ENCODE assay signal across 21 cellular contexts in the genomic region with DNA sequence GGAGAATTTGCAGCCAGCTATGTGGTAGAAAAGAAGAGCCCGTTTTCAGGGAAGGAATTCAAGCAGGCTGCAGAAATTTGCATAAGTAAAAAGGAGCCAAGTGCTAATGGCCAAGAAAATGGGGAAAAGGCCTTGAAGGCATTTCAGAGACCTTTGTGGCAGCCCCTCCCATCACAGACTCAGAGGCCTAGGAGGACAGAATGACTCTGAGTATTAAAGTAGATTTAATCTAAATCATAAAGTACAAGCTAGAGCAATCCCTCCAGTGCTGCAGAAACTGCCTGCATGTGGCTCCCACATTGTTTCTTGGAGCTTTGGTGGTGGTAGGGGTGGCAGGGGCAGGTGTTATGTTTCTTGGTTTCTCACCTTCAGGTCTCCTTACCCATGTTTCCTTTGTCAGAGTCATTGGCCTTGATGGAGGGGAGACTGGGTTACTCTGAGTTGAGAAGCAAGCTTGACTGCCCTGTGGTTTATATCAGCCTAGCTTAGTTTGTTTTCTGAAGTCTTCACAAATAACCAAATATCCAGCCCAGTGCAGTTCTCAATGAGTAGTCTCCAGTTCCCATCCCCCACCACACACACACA. TPM values are rescaled to one million over a fixed set of nuclear protein-coding genes. Genes with fewer than 3 reads are reported as not detected.
DNase-seq lines count a peak whose midpoint lies in the region; ATAC-seq and TF ChIP-seq lines count a peak whose summit lies in the region.
"Had no signal": no experiment of that assay in that cellular context is flagged by ENCODE, and none has a peak within 500 bp of the region (broad histone marks: within the 10 kb centered on the region; RNA-seq: fewer than 3 reads in every experiment).

No MANE protein-coding gene starts in this region.

- H3K27me3 Mint-ChIP-seq in activated CD8-positive, alpha-beta T cell treated with anti-CD3 and anti-CD28 coated beads, Interleukin-2, amount 10 ng/mL, durations not matched to agents 7 days and 5 days (ENCODE audit: low read depth) = peaks cover 4% of the 10 kb centered on the region
- peaks cover 5% of the 10 kb centered on the region for H3K27me3 Mint-ChIP-seq in activated CD8-positive, alpha-beta T cell treated with anti-CD3 and anti-CD28 coated beads for 36 hours
- H3K27me3 Mint-ChIP-seq in natural killer cell (ENCODE audit: low read depth in 2 of 2) = no peaks in the 10 kb centered on the region
- H3K27me3 Mint-ChIP-seq: activated CD4-positive, alpha-beta T cell treated with anti-CD3 and anti-CD28 coated beads, Interleukin-2, amount 10 ng/mL, durations not matched to agents 24 days and 14 days had no signal

- DNase-seq in activated CD8-positive, alpha-beta T cell treated with anti-CD3 and anti-CD28 coated beads, Interleukin-2, amount 10 ng/mL, durations not matched to agents 7 days and 5 days = no peak
- no peak for DNase-seq in activated CD8-positive, alpha-beta T cell treated with anti-CD3 and anti-CD28 coated beads for 36 hours
- peak; percentile 12 for DNase-seq in choroid plexus epithelial cell (ENCODE audit: low read depth)
- DNase-seq in natural killer cell = no peak
- DNase-seq in DMS153 (lab: John Stamatoyannopoulos, UW) = no peak
- DNase-seq in RWPE1 (ENCODE audit: low spot score) = no peak
- DNase-seq: 8988T; activated CD4-positive, alpha-beta T cell treated with anti-CD3 and anti-CD28 coated beads, Interleukin-2, amount 10 ng/mL, durations not matched to agents 24 days and 14 days; DMS53; dorsolateral prefrontal cortex; mammary epithelial cell; PC-3; SHP77; stimulated activated CD4-positive, alpha-beta T cell treated with anti-CD3 and anti-CD28 coated beads, Interleukin-4, amount 100 ng/mL, for 4 hours; stimulated activated naive B cell treated with anti-CD40 and anti-IgM and Interleukin-4, amounts not matched to agents 10 μg/mL and 1 μg/mL and 100 μg/mL, for 72 hours; uterus had no signal

- H3K4me3 Mint-ChIP-seq in activated CD8-positive, alpha-beta T cell treated with anti-CD3 and anti-CD28 coated beads, Interleukin-2, amount 10 ng/mL, durations not matched to agents 7 days and 5 days = no peak overlapping the region
- no peak overlapping the region for H3K4me3 Mint-ChIP-seq in activated CD8-positive, alpha-beta T cell treated with anti-CD3 and anti-CD28 coated beads for 36 hours
- H3K4me3 Mint-ChIP-seq in natural killer cell = peak overlapping the region; percentile 79
- H3K4me3 Mint-ChIP-seq: activated CD4-positive, alpha-beta T cell treated with anti-CD3 and anti-CD28 coated beads, Interleukin-2, amount 10 ng/mL, durations not matched to agents 24 days and 14 days; stimulated activated naive B cell treated with anti-CD40 and anti-IgM and Interleukin-4, amounts not matched to agents 10 μg/mL and 1 μg/mL and 100 μg/mL, for 72 hours had no signal

- H2AFZ ChIP-seq in ACC112 (ENCODE audit: low read length, unreplicated experiment) = no peak overlapping the region

- CTCF ChIA-PET in activated CD8-positive, alpha-beta T cell treated with anti-CD3 and anti-CD28 coated beads, Interleukin-2, amount 10 ng/mL, durations not matched to agents 7 days and 5 days (lab: Charles Lee) = interaction anchor here (1.1 to 13.8 kb wide), 7 partner anchors 10 to 48 kb away, joined by 3 to 303 read pairs (median 30); a partner anchor contains a TSS
- CTCF ChIA-PET in activated CD8-positive, alpha-beta T cell treated with anti-CD3 and anti-CD28 coated beads for 36 hours (lab: Charles Lee) = interaction anchor here (1.3 to 9.0 kb wide), 5 partner anchors 11 to 48 kb away, joined by 4 to 198 read pairs (median 62); a partner anchor contains a TSS
- CTCF ChIA-PET in RWPE1 (lab: Yijun Ruan, JAX) = interaction anchor here (1.5 to 5.7 kb wide), 2 partner anchors 11 to 29 kb away, joined by 4 to 42 read pairs; no protein-coding TSS in a partner anchor

- TF ChIP-seq CTCF in activated CD8-positive, alpha-beta T cell treated with anti-CD3 and anti-CD28 coated beads for 36 hours (IDR thresholded peaks at IDR 0.05) = no peak
- no peak for TF ChIP-seq CTCF in choroid plexus epithelial cell (conservative IDR thresholded peaks at IDR 0.05; ENCODE audit: low read depth, low read length)
- no peak for TF ChIP-seq CTCF in natural killer cell (IDR thresholded peaks at IDR 0.05)
- TF ChIP-seq CTCF in RWPE1 (conservative IDR thresholded peaks at IDR 0.05; ENCODE audit: low read depth) = no peak

- H3K4me1 Mint-ChIP-seq in activated CD8-positive, alpha-beta T cell treated with anti-CD3 and anti-CD28 coated beads, Interleukin-2, amount 10 ng/mL, durations not matched to agents 7 days and 5 days (ENCODE audit: low read depth) = peaks cover 72% of the 10 kb centered on the region
- H3K4me1 Mint-ChIP-seq in activated CD8-positive, alpha-beta T cell treated with anti-CD3 and anti-CD28 coated beads for 36 hours (ENCODE audit: low read depth) = peaks cover 61% of the 10 kb centered on the region
- peaks cover 85 to 89% of the 10 kb centered on the region in 2 donors for H3K4me1 Mint-ChIP-seq in natural killer cell

- H3K27me3 ChIP-seq in ACC112 (ENCODE audit: insufficient read depth, low read length) = no peaks in the 10 kb centered on the region
- H3K27me3 ChIP-seq: dorsolateral prefrontal cortex, suprapubic skin, uterus had no signal

- POLR2A ChIA-PET in activated CD8-positive, alpha-beta T cell treated with anti-CD3 and anti-CD28 coated beads, Interleukin-2, amount 10 ng/mL, durations not matched to agents 7 days and 5 days (lab: Charles Lee) = interaction anchor here (0.6 to 1.0 kb wide), 3 partner anchors 34 to 348 kb away, joined by 3 read pairs; a partner anchor contains a TSS
- POLR2A ChIA-PET in activated CD8-positive, alpha-beta T cell treated with anti-CD3 and anti-CD28 coated beads for 36 hours (lab: Charles Lee) = interaction anchor here (1.1 kb wide), 1 partner anchor 47 kb away, joined by 4 read pairs; no protein-coding TSS in a partner anchor
- POLR2A ChIA-PET in RWPE1 (lab: Yijun Ruan, JAX; ENCODE audit: low non-redundant PET) = interaction anchor here (0.6 kb wide), 1 partner anchor 117 kb away, joined by 4 read pairs; no protein-coding TSS in a partner anchor

- H3K9me3 Mint-ChIP-seq in activated CD8-positive, alpha-beta T cell treated with anti-CD3 and anti-CD28 coated beads, Interleukin-2, amount 10 ng/mL, durations not matched to agents 7 days and 5 days (ENCODE audit: insufficient read depth) = peaks cover 18% of the 10 kb centered on the region
- H3K9me3 Mint-ChIP-seq in activated CD8-positive, alpha-beta T cell treated with anti-CD3 and anti-CD28 coated beads for 36 hours = peaks cover 4% of the 10 kb centered on the region
- peaks cover 0 to 6% of the 10 kb centered on the region in 2 donors for H3K9me3 Mint-ChIP-seq in natural killer cell
- H3K9me3 Mint-ChIP-seq: activated CD4-positive, alpha-beta T cell treated with anti-CD3 and anti-CD28 coated beads, Interleukin-2, amount 10 ng/mL, durations not matched to agents 24 days and 14 days; stimulated activated naive B cell treated with anti-CD40 and anti-IgM and Interleukin-4, amounts not matched to agents 10 μg/mL and 1 μg/mL and 100 μg/mL, for 72 hours had no signal

- H3K79me2 ChIP-seq in ACC112 (ENCODE audit: control insufficient read depth, insufficient read depth, low read length, unreplicated experiment) = peaks cover 8% of the 10 kb centered on the region

- H3K36me3 Mint-ChIP-seq in activated CD8-positive, alpha-beta T cell treated with anti-CD3 and anti-CD28 coated beads, Interleukin-2, amount 10 ng/mL, durations not matched to agents 7 days and 5 days (ENCODE audit: low read depth) = peaks cover 27% of the 10 kb centered on the region
- peaks cover 4% of the 10 kb centered on the region for H3K36me3 Mint-ChIP-seq in activated CD8-positive, alpha-beta T cell treated with anti-CD3 and anti-CD28 coated beads for 36 hours (ENCODE audit: low read depth)
- no peaks in the 10 kb centered on the region for H3K36me3 Mint-ChIP-seq in natural killer cell
- H3K36me3 Mint-ChIP-seq: stimulated activated naive B cell treated with anti-CD40 and anti-IgM and Interleukin-4, amounts not matched to agents 10 μg/mL and 1 μg/mL and 100 μg/mL, for 72 hours had no signal

- intact Hi-C loops in activated CD8-positive, alpha-beta T cell treated with anti-CD3 and anti-CD28 coated beads for 36 hours (cut with micrococcal nuclease) = no loop called here
- intact Hi-C loops in natural killer cell (cut with micrococcal nuclease) = loop anchor here (2.0 kb wide), 1 partner anchor 15 kb away; no protein-coding TSS in a partner anchor

- H3K36me3 ChIP-seq in ACC112 (ENCODE audit: insufficient read depth, low read length) = peaks cover 5% of the 10 kb centered on the region; the same call in 1 of the 2 replicates
- H3K36me3 ChIP-seq: uterus had no signal

- no peak for ATAC-seq in activated CD8-positive, alpha-beta T cell treated with anti-CD3 and anti-CD28 coated beads, Interleukin-2, amount 10 ng/mL, durations not matched to agents 7 days and 5 days
- no peak for ATAC-seq in activated CD8-positive, alpha-beta T cell treated with anti-CD3 and anti-CD28 coated beads for 36 hours
- ATAC-seq in natural killer cell (peak; percentile 65 to 80 (median 76)), GM21360 (IDR thresholded peaks at IDR 0.05; ENCODE audit: unreplicated experiment) (no peak)
- ATAC-seq: PC-3; stimulated activated naive B cell treated with anti-CD40 and anti-IgM and Interleukin-4, amounts not matched to agents 10 μg/mL and 1 μg/mL and 100 μg/mL, for 72 hours had no signal

- no peak overlapping the region for H3K4me3 ChIP-seq in ACC112 (ENCODE audit: low read depth, low read length)
- no peak overlapping the region for H3K4me3 ChIP-seq in choroid plexus epithelial cell (ENCODE audit: low read depth, low read length)
- H3K4me3 ChIP-seq: dorsolateral prefrontal cortex, suprapubic skin, uterus had no signal

- peak overlapping the region; percentile 64 for H3K27ac Mint-ChIP-seq in activated CD8-positive, alpha-beta T cell treated with anti-CD3 and anti-CD28 coated beads, Interleukin-2, amount 10 ng/mL, durations not matched to agents 7 days and 5 days
- no peak overlapping the region for H3K27ac Mint-ChIP-seq in activated CD8-positive, alpha-beta T cell treated with anti-CD3 and anti-CD28 coated beads for 36 hours
- peak overlapping the region; percentile 82 to 90 for H3K27ac Mint-ChIP-seq in natural killer cell
- H3K27ac Mint-ChIP-seq: progenitor cell of endocrine pancreas; stimulated activated naive B cell treated with anti-CD40 and anti-IgM and Interleukin-4, amounts not matched to agents 10 μg/mL and 1 μg/mL and 100 μg/mL, for 72 hours had no signal

- H3K27ac ChIP-seq in ACC112 (ENCODE audit: low read depth, low read length) (peak overlapping the region; percentile 100), RWPE1 (no peak overlapping the region)
- H3K27ac ChIP-seq: suprapubic skin, uterus had no signal

- peaks cover 73% of the 10 kb centered on the region for H3K4me1 ChIP-seq in ACC112 (ENCODE audit: control insufficient read depth, insufficient read depth, low read length, unreplicated experiment)

RNA-seq across cellular contexts. Expression of a gene that starts 34.6 kb away (rescaled TPM):
- total RNA-seq in activated CD8-positive, alpha-beta T cell treated with anti-CD3 and anti-CD28 coated beads, Interleukin-2, amount 10 ng/mL, durations not matched to agents 7 days and 5 days = 10 to 100 TPM; 26.6 to 27.1 TPM
- 10 to 100 TPM; 18.3 to 18.9 TPM for total RNA-seq in activated CD8-positive, alpha-beta T cell treated with anti-CD3 and anti-CD28 coated beads for 36 hours
- total RNA-seq in natural killer cell = 100 to 1,000 TPM; 172 to 225 (median 176) TPM

RNA-seq across cellular contexts. Expression of a gene that starts 34.7 kb away (rescaled TPM):
- total RNA-seq in activated CD8-positive, alpha-beta T cell treated with anti-CD3 and anti-CD28 coated beads, Interleukin-2, amount 10 ng/mL, durations not matched to agents 7 days and 5 days = 1 to 10 TPM in 1 of 2 experiments, under 1 TPM in 1; 0.94 to 1.2 TPM
- 1 to 10 TPM; 1.8 to 2.7 TPM for total RNA-seq in activated CD8-positive, alpha-beta T cell treated with anti-CD3 and anti-CD28 coated beads for 36 hours
- total RNA-seq in natural killer cell = 1 to 10 TPM in 1 of 3 donors, under 1 TPM in 2; 0.75 to 1.4 (median 0.84) TPM
- total RNA-seq: H4 had no signal

RNA-seq across cellular contexts. Expression of a gene that starts 49.0 kb away (rescaled TPM):
- total RNA-seq in activated CD8-positive, alpha-beta T cell treated with anti-CD3 and anti-CD28 coated beads, Interleukin-2, amount 10 ng/mL, durations not matched to agents 7 days and 5 days = 100 to 1,000 TPM; 114 to 119 TPM
- total RNA-seq in activated CD8-positive, alpha-beta T cell treated with anti-CD3 and anti-CD28 coated beads for 36 hours = 100 to 1,000 TPM; 179 to 189 TPM
- 10 to 100 TPM; 27.8 to 38.0 (median 31.5) TPM for total RNA-seq in natural killer cell

RNA-seq across cellular contexts. Expression of a gene that starts 49.9 kb away (rescaled TPM):
- total RNA-seq in activated CD8-positive, alpha-beta T cell treated with anti-CD3 and anti-CD28 coated beads, Interleukin-2, amount 10 ng/mL, durations not matched to agents 7 days and 5 days = under 1 TPM; 0.24 to 0.47 TPM
- under 1 TPM; 0.27 to 0.38 TPM for total RNA-seq in activated CD8-positive, alpha-beta T cell treated with anti-CD3 and anti-CD28 coated beads for 36 hours
- total RNA-seq in natural killer cell = under 1 TPM; 0.07 to 0.15 (median 0.11) TPM

Comparison
In these comparisons a context has a peak if more than half of its experiments do, and no peak if none do; other contexts are left out.
1. ATAC-seq: peak in natural killer cell (3 of 3); none in activated CD8-positive, alpha-beta T cell treated with anti-CD3 and anti-CD28 coated beads, Interleukin-2, amount 10 ng/mL, durations not matched to agents 7 days and 5 days (single experiment), activated CD8-positive, alpha-beta T cell treated with anti-CD3 and anti-CD28 coated beads for 36 hours (single experiment) and GM21360 (single experiment).
2. RNA of a gene that starts 34.6 kb away (total RNA-seq): 172 to 225 TPM in natural killer cell; 26.6 to 27.1 TPM in activated CD8-positive, alpha-beta T cell treated with anti-CD3 and anti-CD28 coated beads, Interleukin-2, amount 10 ng/mL, durations not matched to agents 7 days and 5 days and 18.3 to 18.9 TPM in activated CD8-positive, alpha-beta T cell treated with anti-CD3 and anti-CD28 coated beads for 36 hours; every median in the first group is over 4 times any median in the second.